10 cellular contexts compared by ENCODE assay signal in the genomic region with DNA sequence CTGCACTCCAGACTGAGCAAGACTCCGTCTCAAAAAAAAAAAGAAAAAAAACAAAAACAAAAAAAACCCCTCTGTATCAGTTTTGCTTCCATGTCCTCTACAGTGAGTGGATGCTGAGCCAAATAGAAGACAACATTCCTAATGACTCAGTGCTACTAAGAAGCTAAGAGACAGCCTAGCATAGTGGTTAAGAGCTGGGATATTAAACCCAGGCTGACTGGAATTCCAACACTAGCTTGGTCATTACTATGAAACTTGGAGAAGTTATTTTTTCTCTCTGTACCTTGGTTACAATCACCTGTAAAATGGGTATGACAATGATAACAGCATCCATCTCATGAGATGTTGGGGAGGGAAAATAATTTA.
DNase-seq lines count a peak whose midpoint lies in the region; ATAC-seq and TF ChIP-seq lines count a peak whose summit lies in the region.
"Had no signal": no experiment of that assay in that cellular context is flagged by ENCODE, and none has a peak within 500 bp of the region (broad histone marks: within the 10 kb centered on the region; RNA-seq: fewer than 3 reads in every experiment).

No MANE protein-coding gene starts in this region.

- TF ChIP-seq CTCF in RWPE1 (conservative IDR thresholded peaks at IDR 0.05; ENCODE audit: low read depth) (no peak), fibroblast of lung (conservative IDR thresholded peaks at IDR 0.05 in 1 of 2, IDR thresholded peaks at IDR 0.05 in 1 of 2; ENCODE audit: low read depth in 1 of 2, low read length in 2 of 2) (no peak), heart right ventricle (IDR thresholded peaks at IDR 0.05) (no peak)

- no peak overlapping the region for H4K91ac ChIP-seq in trophoblast cell (ENCODE audit: low read depth, low read length)

- no peaks in the 10 kb centered on the region for H3K36me3 ChIP-seq in fibroblast of lung (ENCODE audit: control insufficient read depth, insufficient read depth, low read length)
- peaks cover 22 to 25% of the 10 kb centered on the region in 2 experiments for H3K36me3 ChIP-seq in trophoblast cell (ENCODE audit: control insufficient read depth in 1 of 2, insufficient read depth in 2 of 2, low read length in 2 of 2)
- H3K36me3 ChIP-seq in heart right ventricle = peaks cover 0 to 5% (median 0%) of the 10 kb centered on the region in 9 donors

- no peak overlapping the region for H2BK120ac ChIP-seq in trophoblast cell (ENCODE audit: insufficient read depth, low read length, poor library complexity)

- H3K27me3 ChIP-seq in fibroblast of lung (ENCODE audit: control insufficient read depth, insufficient read depth, low read length) = no peaks in the 10 kb centered on the region
- H3K27me3 ChIP-seq in trophoblast cell (ENCODE audit: insufficient read depth, low read length) = no peaks in the 10 kb centered on the region
- no peaks in the 10 kb centered on the region for H3K27me3 ChIP-seq in heart right ventricle
- H3K27me3 ChIP-seq: testis had no signal

- H3K79me2 ChIP-seq in fibroblast of lung (ENCODE audit: control insufficient read depth, insufficient read depth, low read length) (no peaks in the 10 kb centered on the region), trophoblast cell (ENCODE audit: control insufficient read depth, insufficient read depth, low read length, poor library complexity) (no peaks in the 10 kb centered on the region)

- H4K20me1 ChIP-seq in fibroblast of lung (ENCODE audit: control insufficient read depth, extremely low read depth, insufficient read depth, low read length) = no peaks in the 10 kb centered on the region

- H3K9ac ChIP-seq in fibroblast of lung (ENCODE audit: insufficient read depth, low read length) (no peak overlapping the region), trophoblast cell (ENCODE audit: low read length) (no peak overlapping the region)

- H3K27ac ChIP-seq in RWPE1 = no peak overlapping the region
- no peak overlapping the region for H3K27ac ChIP-seq in fibroblast of lung (ENCODE audit: insufficient read depth, low read length)
- H3K27ac ChIP-seq in trophoblast cell (ENCODE audit: low read depth, low read length) = no peak overlapping the region
- no peak overlapping the region for H3K27ac ChIP-seq in heart right ventricle
- H3K27ac ChIP-seq: testis had no signal

- H2AK5ac ChIP-seq in trophoblast cell (ENCODE audit: low read length) = no peak overlapping the region

- POLR2A ChIA-PET in RWPE1 (lab: Yijun Ruan, JAX; ENCODE audit: low non-redundant PET) = interaction anchor here (0.7 kb wide), 1 partner anchor 11 kb away, joined by 4 read pairs; no protein-coding TSS in a partner anchor

- no peak overlapping the region for H3K18ac ChIP-seq in trophoblast cell (ENCODE audit: low read length)

- no peak overlapping the region for H2BK5ac ChIP-seq in trophoblast cell (ENCODE audit: low read depth, low read length, poor library complexity)

- CTCF ChIA-PET in RWPE1 (lab: Yijun Ruan, JAX) = interaction anchor here (0.6 to 1.2 kb wide), 8 partner anchors 20 to 777 kb away, joined by 3 to 5 read pairs (median 4); no protein-coding TSS in a partner anchor

- intact Hi-C loops in heart right ventricle (cut with DNase I) = loop anchor here in 9 of 10 donors (2.0 to 10.0 kb wide), 9 partner anchors 124 to 434 kb away; no protein-coding TSS in a partner anchor

- DNase-seq in GM03348 (ENCODE audit: low spot score) (peak; percentile 65), RWPE1 (ENCODE audit: low spot score) (peak; percentile 34), fibroblast of lung (ENCODE audit: low read depth in 2 of 2) (peak; percentile 54 to 89), trophoblast cell (peak; percentile 6 to 51), SIG-M5 (lab: John Stamatoyannopoulos, UW) (no peak), heart right ventricle (no peak), GDM1 (lab: John Stamatoyannopoulos, UW) (no peak), NCI-H526 (lab: John Stamatoyannopoulos, UW) (no peak)
- DNase-seq: NK-92 treated with Interleukin-12 subunit alpha and Interleukin-12 subunit beta, amount 100 ng/mL, for 24 hours had no signal

- no peak overlapping the region for H4K8ac ChIP-seq in trophoblast cell (ENCODE audit: low read depth, low read length)

- no peak overlapping the region for H4K12ac ChIP-seq in trophoblast cell (ENCODE audit: low read depth, low read length)

- H3K4me2 ChIP-seq in fibroblast of lung (ENCODE audit: extremely low read depth, insufficient read depth, low read length) (no peak overlapping the region), trophoblast cell (ENCODE audit: low read length) (no peak overlapping the region)

- H2BK12ac ChIP-seq in trophoblast cell (ENCODE audit: low read length) = no peak overlapping the region

- peaks cover 7% of the 10 kb centered on the region for H3K79me1 ChIP-seq in trophoblast cell (ENCODE audit: low read length)

- H3K14ac ChIP-seq in trophoblast cell (ENCODE audit: low read length) = no peak overlapping the region

- WGBS in trophoblast cell (ENCODE audit: extremely low coverage, insufficient coverage, insufficient read length) = no CpG with 5 or more reads among the region's 1 CpG
- WGBS in heart right ventricle, 2 donors = 83 to 100% methylated on average over 1 of the region's 1 CpG

- no peak for ATAC-seq in heart right ventricle

- H3K4ac ChIP-seq in trophoblast cell (ENCODE audit: low read depth, low read length) = no peak overlapping the region

- peaks cover 3% of the 10 kb centered on the region for H3K4me1 ChIP-seq in fibroblast of lung (ENCODE audit: control insufficient read depth, extremely low read depth, insufficient read depth, low read length)
- peaks cover 2 to 12% of the 10 kb centered on the region in 2 experiments for H3K4me1 ChIP-seq in trophoblast cell (ENCODE audit: control insufficient read depth in 1 of 2, insufficient read depth in 2 of 2, low read length in 2 of 2)
- no peaks in the 10 kb centered on the region for H3K4me1 ChIP-seq in heart right ventricle
- H3K4me1 ChIP-seq: testis had no signal

- no peak overlapping the region for H2AFZ ChIP-seq in fibroblast of lung (ENCODE audit: low read length)
- H2AFZ ChIP-seq in trophoblast cell (ENCODE audit: insufficient read depth, low read length, poor library complexity) = no peak overlapping the region

- H3K9me3 ChIP-seq in fibroblast of lung (ENCODE audit: control insufficient read depth, insufficient read depth, low read depth, low read length) = no peaks in the 10 kb centered on the region
- H3K9me3 ChIP-seq in trophoblast cell (ENCODE audit: insufficient read depth, low read depth, low read length) = no peaks in the 10 kb centered on the region
- no peaks in the 10 kb centered on the region for H3K9me3 ChIP-seq in heart right ventricle
- H3K9me3 ChIP-seq: testis had no signal

- H3K4me3 ChIP-seq in fibroblast of lung (replicated peaks in 1 of 4; ENCODE audit: control extremely low read depth in 1 of 4, insufficient read depth in 1 of 4, low read depth in 3 of 4, low read length in 4 of 4) (no peak overlapping the region), trophoblast cell (ENCODE audit: low read depth, low read length) (no peak overlapping the region), heart right ventricle (no peak overlapping the region)
- H3K4me3 ChIP-seq: testis had no signal

- H3K23ac ChIP-seq in trophoblast cell (ENCODE audit: low read length) = no peak overlapping the region

Comparison
In these comparisons a context has a peak if more than half of its experiments do, and no peak if none do; other contexts are left out.
1. DNase-seq: peak in GM03348 (single experiment), RWPE1 (single experiment), fibroblast of lung (2 of 2) and trophoblast cell (2 of 2); none in SIG-M5 (single experiment), heart right ventricle (0 of 2), GDM1 (single experiment) and NCI-H526 (0 of 2).